Comparison of ENCODE assay signal across 8 cellular contexts in the genomic region with DNA sequence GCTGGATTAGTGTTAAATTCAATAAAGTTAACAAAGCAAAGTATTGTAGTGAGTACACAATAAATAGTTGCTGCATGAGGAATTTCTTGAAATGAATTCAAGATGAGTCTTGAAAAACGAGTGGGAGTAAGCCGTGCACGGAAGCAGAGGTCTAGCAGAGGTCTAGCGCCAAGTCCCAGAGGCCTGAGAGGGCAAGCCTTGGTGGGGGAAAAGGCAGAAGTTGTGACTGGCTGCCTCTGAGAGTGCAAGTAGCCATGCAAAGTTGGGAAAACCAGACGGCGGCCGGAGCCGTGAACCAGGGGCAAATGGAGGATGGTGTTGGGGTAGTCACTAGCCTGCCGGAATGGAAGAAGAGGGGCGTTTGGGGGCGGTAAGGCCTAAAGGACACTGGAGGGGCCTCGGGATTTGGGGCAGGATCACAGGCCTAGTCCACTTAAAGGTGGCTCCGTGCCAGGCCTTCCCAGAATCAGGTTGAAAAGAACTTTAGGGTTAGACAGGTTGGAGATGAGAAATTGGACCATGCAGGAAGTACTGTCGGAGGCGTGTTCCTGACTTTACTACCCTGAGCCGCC. TPM values are rescaled to one million over a fixed set of nuclear protein-coding genes. Genes with fewer than 3 reads are reported as not detected.
DNase-seq lines count a peak whose midpoint lies in the region; ATAC-seq, FAIRE-seq and TF ChIP-seq lines count a peak whose summit lies in the region.

No MANE protein-coding gene starts in this region.

- intact Hi-C loops in CD4-positive, alpha-beta memory T cell (cut with micrococcal nuclease): loop anchor here (1.0 to 10.0 kb wide), 5 partner anchors 18 to 1088 kb away; a partner anchor contains a TSS
- intact Hi-C loops in activated CD4-positive, alpha-beta memory T cell treated with anti-CD3 and anti-CD28 coated beads for 36 hours (cut with micrococcal nuclease): loop anchor here (1.0 to 2.0 kb wide), 3 partner anchors 18 to 258 kb away; no protein-coding TSS in a partner anchor

- H3K27me3 Mint-ChIP-seq in CD4-positive, alpha-beta memory T cell: no peaks in the 10 kb centered on the region
- H3K27me3 Mint-ChIP-seq in activated CD4-positive, alpha-beta memory T cell treated with anti-CD3 and anti-CD28 coated beads for 36 hours: no peaks in the 10 kb centered on the region

- TF ChIP-seq CTCF in omental fat pad (IDR thresholded peaks at IDR 0.05): no peak

- no peaks in the 10 kb centered on the region for H3K9me3 Mint-ChIP-seq in CD4-positive, alpha-beta memory T cell
- H3K9me3 Mint-ChIP-seq in activated CD4-positive, alpha-beta memory T cell treated with anti-CD3 and anti-CD28 coated beads for 36 hours: no peaks in the 10 kb centered on the region

- CTCF ChIA-PET in CD4-positive, alpha-beta memory T cell (lab: Charles Lee; ENCODE audit: partially characterized antibody): interaction anchor here (0.8 to 4.0 kb wide), 14 partner anchors 9 to 323 kb away, joined by 3 to 22 read pairs (median 6); a partner anchor contains a TSS
- CTCF ChIA-PET in activated CD4-positive, alpha-beta memory T cell treated with anti-CD3 and anti-CD28 coated beads for 36 hours (lab: Charles Lee): interaction anchor here (0.8 to 3.8 kb wide), 12 partner anchors 16 to 456 kb away, joined by 3 to 31 read pairs (median 4); a partner anchor contains a TSS

- H3K4me1 Mint-ChIP-seq in CD4-positive, alpha-beta memory T cell: peaks cover 26 to 55% (median 39%) of the 10 kb centered on the region in 4 donors
- peaks cover 41% of the 10 kb centered on the region for H3K4me1 Mint-ChIP-seq in activated CD4-positive, alpha-beta memory T cell treated with anti-CD3 and anti-CD28 coated beads for 36 hours (ENCODE audit: low read depth)

- DNase-seq in CD4-positive, alpha-beta memory T cell: no peak
- DNase-seq in HTR-8/SVneo (ENCODE audit: insufficient read length, low spot score) (peak; percentile 42), fibroblast of the conjunctiva (ENCODE audit: low read depth) (peak; percentile 77), omental fat pad (ENCODE audit: low spot score) (peak; percentile 59), NCI-H524 treated with DMSO at 0.1 percent for 48 hours (lab: John Stamatoyannopoulos, UW) (no peak)
- peak; percentile 74 for DNase-seq in activated CD4-positive, alpha-beta memory T cell treated with anti-CD3 and anti-CD28 coated beads for 36 hours

- POLR2A ChIA-PET in CD4-positive, alpha-beta memory T cell (lab: Charles Lee; ENCODE audit: partially characterized antibody): interaction anchor here (0.5 to 7.2 kb wide), 36 partner anchors 16 to 1309 kb away, joined by 3 to 138 read pairs (median 8); a partner anchor contains a TSS
- POLR2A ChIA-PET in activated CD4-positive, alpha-beta memory T cell treated with anti-CD3 and anti-CD28 coated beads for 36 hours (lab: Charles Lee): interaction anchor here (0.9 to 9.1 kb wide), 15 partner anchors 23 to 328 kb away, joined by 3 to 234 read pairs (median 5); a partner anchor contains a TSS

- H3K36me3 Mint-ChIP-seq in CD4-positive, alpha-beta memory T cell: peaks cover 35 to 50% of the 10 kb centered on the region in 2 donors
- H3K36me3 Mint-ChIP-seq in activated CD4-positive, alpha-beta memory T cell treated with anti-CD3 and anti-CD28 coated beads for 36 hours: peaks cover 60% of the 10 kb centered on the region

- peak overlapping the region; percentile 79 to 98 for H3K4me3 ChIP-seq in CD4-positive, alpha-beta memory T cell (ENCODE audit: low read length in 2 of 2)

- H3K27ac Mint-ChIP-seq in CD4-positive, alpha-beta memory T cell: peak overlapping the region; percentile 93 to 100 (median 99)
- peak overlapping the region; percentile 100 for H3K27ac Mint-ChIP-seq in activated CD4-positive, alpha-beta memory T cell treated with anti-CD3 and anti-CD28 coated beads for 36 hours

- no peak for FAIRE-seq in HTR-8/SVneo (lab: Jason Lieb, UNC)

- ATAC-seq in GM19372 (IDR thresholded peaks at IDR 0.05; ENCODE audit: low read depth, unreplicated experiment) (peak; percentile 28), omental fat pad (ENCODE audit: low FRiP score) (peak; percentile 69), GM21717 (IDR thresholded peaks at IDR 0.05; ENCODE audit: unreplicated experiment) (no peak)

- H3K27ac ChIP-seq in CD4-positive, alpha-beta memory T cell (ENCODE audit: low read depth, low read length): peak overlapping the region; percentile 93

- peaks cover 46% of the 10 kb centered on the region for H3K4me1 ChIP-seq in CD4-positive, alpha-beta memory T cell (ENCODE audit: insufficient read depth, low read length)

- H3K9me3 ChIP-seq in CD4-positive, alpha-beta memory T cell (ENCODE audit: control insufficient read depth in 1 of 2, low read length in 2 of 2): no peaks in the 10 kb centered on the region

- peak overlapping the region; percentile 93 to 100 (median 100) for H3K4me3 Mint-ChIP-seq in CD4-positive, alpha-beta memory T cell
- peak overlapping the region; percentile 99 for H3K4me3 Mint-ChIP-seq in activated CD4-positive, alpha-beta memory T cell treated with anti-CD3 and anti-CD28 coated beads for 36 hours

- peaks cover 26% of the 10 kb centered on the region for H3K36me3 ChIP-seq in CD4-positive, alpha-beta memory T cell (ENCODE audit: insufficient read depth, low read length)

- H3K27me3 ChIP-seq in CD4-positive, alpha-beta memory T cell (ENCODE audit: insufficient read depth, low read length): no peaks in the 10 kb centered on the region

RNA-seq across cellular contexts. Expression of a gene that starts 0.4 kb away (rescaled TPM):
- total RNA-seq in CD4-positive, alpha-beta memory T cell: 100 to 1,000 TPM; 205 to 215 TPM
- 100 to 1,000 TPM; 157 to 226 TPM for polyA plus RNA-seq in CD4-positive, alpha-beta memory T cell
- 100 to 1,000 TPM; 309 to 314 TPM for total RNA-seq in activated CD4-positive, alpha-beta memory T cell treated with anti-CD3 and anti-CD28 coated beads for 36 hours
- total RNA-seq in omental fat pad: 100 to 1,000 TPM; 110 to 239 (median 191) TPM

RNA-seq across cellular contexts. Expression of a gene that starts 40.8 kb away (rescaled TPM):
- not detected for total RNA-seq in CD4-positive, alpha-beta memory T cell
- polyA plus RNA-seq in CD4-positive, alpha-beta memory T cell: not detected
- total RNA-seq in activated CD4-positive, alpha-beta memory T cell treated with anti-CD3 and anti-CD28 coated beads for 36 hours: not detected
- not detected for total RNA-seq in omental fat pad

RNA-seq across cellular contexts. Expression of a gene that starts 40.9 kb away (rescaled TPM):
- total RNA-seq in CD4-positive, alpha-beta memory T cell: 10 to 100 TPM; 79.3 to 82.2 TPM
- polyA plus RNA-seq in CD4-positive, alpha-beta memory T cell: 10 to 100 TPM; 33.9 to 50.8 TPM
- 10 to 100 TPM; 72.6 to 73.0 TPM for total RNA-seq in activated CD4-positive, alpha-beta memory T cell treated with anti-CD3 and anti-CD28 coated beads for 36 hours
- 100 to 1,000 TPM in 1 of 4 donors, 10 to 100 TPM in 3; 32.3 to 138 (median 40.8) TPM for total RNA-seq in omental fat pad

RNA-seq across cellular contexts. Expression of a gene that starts 47.7 kb away (rescaled TPM):
- total RNA-seq in CD4-positive, alpha-beta memory T cell: not detected
- 1 to 10 TPM; 1.3 to 1.9 TPM for polyA plus RNA-seq in CD4-positive, alpha-beta memory T cell
- total RNA-seq in activated CD4-positive, alpha-beta memory T cell treated with anti-CD3 and anti-CD28 coated beads for 36 hours: under 1 TPM in 1 of 2 experiments, not detected in 1; 0.53 TPM
- total RNA-seq in omental fat pad: not detected

RNA-seq across cellular contexts. Expression of a gene that starts 48.5 kb away (rescaled TPM):
- 10 to 100 TPM; 66.0 to 67.9 TPM for total RNA-seq in CD4-positive, alpha-beta memory T cell
- 10 to 100 TPM; 30.4 to 31.8 TPM for polyA plus RNA-seq in CD4-positive, alpha-beta memory T cell
- total RNA-seq in activated CD4-positive, alpha-beta memory T cell treated with anti-CD3 and anti-CD28 coated beads for 36 hours: 10 to 100 TPM; 24.6 to 29.2 TPM
- 10 to 100 TPM; 32.2 to 43.1 (median 37.4) TPM for total RNA-seq in omental fat pad

Comparison
In these comparisons a context has a peak if more than half of its experiments do, and no peak if none do; other contexts are left out.
1. DNase-seq: peak in HTR-8/SVneo (single experiment), activated CD4-positive, alpha-beta memory T cell treated with anti-CD3 and anti-CD28 coated beads for 36 hours (single experiment), fibroblast of the conjunctiva (single experiment) and omental fat pad (single experiment); none in CD4-positive, alpha-beta memory T cell (0 of 5) and NCI-H524 treated with DMSO at 0.1 percent for 48 hours (single experiment).